10 cellular contexts compared by ENCODE assay signal in the genomic region with DNA sequence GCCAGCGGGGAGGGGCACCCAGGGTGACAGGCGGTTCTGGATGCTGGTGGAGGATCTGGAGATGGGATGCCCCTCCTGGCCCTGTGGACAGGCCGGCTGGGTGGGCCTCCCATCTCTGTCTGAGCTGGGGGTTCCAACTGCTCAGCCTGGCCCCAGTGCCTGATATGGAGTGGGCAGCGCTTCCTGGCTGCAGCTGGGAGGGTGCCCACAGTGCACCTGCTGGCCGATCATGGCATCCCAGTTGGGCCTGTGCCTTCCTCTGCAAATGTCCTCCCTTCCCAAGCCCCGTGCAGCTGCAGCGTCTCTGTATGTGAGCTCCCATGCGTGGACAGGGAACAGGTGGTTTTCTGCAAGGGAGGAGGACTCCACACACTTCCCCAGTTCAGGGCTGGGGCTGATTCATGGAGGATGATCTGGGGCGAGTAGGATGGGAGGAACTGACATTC. TPM values are rescaled to one million over a fixed set of nuclear protein-coding genes. Genes with fewer than 3 reads are reported as not detected.
DNase-seq lines count a peak whose midpoint lies in the region; ATAC-seq and TF ChIP-seq lines count a peak whose summit lies in the region.
"Had no signal": no experiment of that assay in that cellular context is flagged by ENCODE, and none has a peak within 500 bp of the region (broad histone marks: within the 10 kb centered on the region; RNA-seq: fewer than 3 reads in every experiment).

No MANE protein-coding gene starts in this region.

- H3K4me1 Mint-ChIP-seq in CD8-positive, alpha-beta memory T cell, result peaks cover 37 to 65% (median 55%) of the 10 kb centered on the region in 3 donors
- H3K4me1 Mint-ChIP-seq in HFFc6 (ENCODE audit: low read depth), result peaks cover 21% of the 10 kb centered on the region
- peaks cover 30% of the 10 kb centered on the region for H3K4me1 Mint-ChIP-seq in activated naive CD8-positive, alpha-beta T cell treated with anti-CD3 and anti-CD28 coated beads, Interleukin-2, amount 10 ng/mL, durations not matched to agents 7 days and 5 days
- H3K4me1 Mint-ChIP-seq in natural killer cell, result peaks cover 15 to 48% of the 10 kb centered on the region in 2 donors

- H3K27me3 ChIP-seq in CD8-positive, alpha-beta memory T cell (ENCODE audit: insufficient read depth, low read length, poor library complexity, severe bottlenecking), result no peaks in the 10 kb centered on the region

- POLR2A ChIA-PET in CD8-positive, alpha-beta memory T cell (lab: Charles Lee), result no interaction called here
- POLR2A ChIA-PET in activated naive CD8-positive, alpha-beta T cell treated with anti-CD3 and anti-CD28 coated beads, Interleukin-2, amount 10 ng/mL, durations not matched to agents 7 days and 5 days (lab: Charles Lee), result no interaction called here

- H3K4me1 ChIP-seq in CD8-positive, alpha-beta memory T cell (ENCODE audit: insufficient read depth, low read length), result peaks cover 52% of the 10 kb centered on the region

- CTCF ChIA-PET in CD8-positive, alpha-beta memory T cell (lab: Charles Lee), result no interaction called here

- H3K9me3 Mint-ChIP-seq in CD8-positive, alpha-beta memory T cell, result no peaks in the 10 kb centered on the region
- H3K9me3 Mint-ChIP-seq in HFFc6, result no peaks in the 10 kb centered on the region
- H3K9me3 Mint-ChIP-seq in activated naive CD8-positive, alpha-beta T cell treated with anti-CD3 and anti-CD28 coated beads, Interleukin-2, amount 10 ng/mL, durations not matched to agents 7 days and 5 days, result no peaks in the 10 kb centered on the region
- no peaks in the 10 kb centered on the region for H3K9me3 Mint-ChIP-seq in natural killer cell

- H3K27ac Mint-ChIP-seq in CD8-positive, alpha-beta memory T cell, result peak overlapping the region in 6 of 8 donors; percentile 29 to 88 (median 46)
- H3K27ac Mint-ChIP-seq in HFFc6, result no peak overlapping the region
- H3K27ac Mint-ChIP-seq in activated naive CD8-positive, alpha-beta T cell treated with anti-CD3 and anti-CD28 coated beads, Interleukin-2, amount 10 ng/mL, durations not matched to agents 7 days and 5 days, result peak overlapping the region; percentile 45
- no peak overlapping the region for H3K27ac Mint-ChIP-seq in natural killer cell

- H3K9me3 ChIP-seq in CD8-positive, alpha-beta memory T cell (ENCODE audit: low read length), result no peaks in the 10 kb centered on the region

- H3K4me3 ChIP-seq in CD8-positive, alpha-beta memory T cell (ENCODE audit: low read length), result no peak overlapping the region

- no peak for TF ChIP-seq CTCF in HFFc6 (IDR thresholded peaks at IDR 0.05)
- no peak for TF ChIP-seq CTCF in natural killer cell (IDR thresholded peaks at IDR 0.05)

- intact Hi-C loops in natural killer cell (cut with micrococcal nuclease), result no loop called here

- no peaks in the 10 kb centered on the region for H3K36me3 ChIP-seq in CD8-positive, alpha-beta memory T cell (ENCODE audit: insufficient read depth, low read length)

- peaks cover 0 to 15% (median 0%) of the 10 kb centered on the region in 3 donors for H3K36me3 Mint-ChIP-seq in CD8-positive, alpha-beta memory T cell
- H3K36me3 Mint-ChIP-seq in HFFc6 (ENCODE audit: low read depth), result no peaks in the 10 kb centered on the region
- peaks cover 2% of the 10 kb centered on the region for H3K36me3 Mint-ChIP-seq in activated naive CD8-positive, alpha-beta T cell treated with anti-CD3 and anti-CD28 coated beads, Interleukin-2, amount 10 ng/mL, durations not matched to agents 7 days and 5 days
- H3K36me3 Mint-ChIP-seq in natural killer cell, result no peaks in the 10 kb centered on the region

- H3K27me3 Mint-ChIP-seq in CD8-positive, alpha-beta memory T cell, result no peaks in the 10 kb centered on the region
- peaks cover 5% of the 10 kb centered on the region for H3K27me3 Mint-ChIP-seq in HFFc6 (ENCODE audit: insufficient read depth)
- H3K27me3 Mint-ChIP-seq in activated naive CD8-positive, alpha-beta T cell treated with anti-CD3 and anti-CD28 coated beads, Interleukin-2, amount 10 ng/mL, durations not matched to agents 7 days and 5 days, result peaks cover 2% of the 10 kb centered on the region
- no peaks in the 10 kb centered on the region for H3K27me3 Mint-ChIP-seq in natural killer cell (ENCODE audit: low read depth in 2 of 2)

- peak overlapping the region; percentile 29 to 91 (median 70) for H3K4me3 Mint-ChIP-seq in CD8-positive, alpha-beta memory T cell
- peak overlapping the region; percentile 5; the same call in 1 of the 2 replicates for H3K4me3 Mint-ChIP-seq in HFFc6
- peak overlapping the region; percentile 86 for H3K4me3 Mint-ChIP-seq in activated naive CD8-positive, alpha-beta T cell treated with anti-CD3 and anti-CD28 coated beads, Interleukin-2, amount 10 ng/mL, durations not matched to agents 7 days and 5 days
- H3K4me3 Mint-ChIP-seq in natural killer cell, result peak overlapping the region; percentile 61

- no peak overlapping the region for H3K27ac ChIP-seq in CD8-positive, alpha-beta memory T cell (ENCODE audit: low read depth, low read length)

- ATAC-seq in activated naive CD8-positive, alpha-beta T cell treated with anti-CD3 and anti-CD28 coated beads, Interleukin-2, amount 10 ng/mL, durations not matched to agents 7 days and 5 days (ENCODE audit: low read depth), result no peak
- no peak for ATAC-seq in natural killer cell
- no peak for ATAC-seq in GM18519 (IDR thresholded peaks at IDR 0.05; ENCODE audit: low FRiP score, unreplicated experiment)
- ATAC-seq in activated CD4-positive, CD25-positive, alpha-beta regulatory T cell treated with anti-CD3 and anti-CD28 coated beads, Interleukin-2, amount 50 U/mL, for 24 hours, result no peak

- DNase-seq in CD8-positive, alpha-beta memory T cell, result no peak
- DNase-seq in HFFc6 (no peak), natural killer cell (no peak), NCI-H1436 treated with DMSO at 0.1 percent for 48 hours (lab: John Stamatoyannopoulos, UW) (no peak)
- no peak for DNase-seq in activated naive CD8-positive, alpha-beta T cell treated with anti-CD3 and anti-CD28 coated beads, Interleukin-2, amount 10 ng/mL, durations not matched to agents 7 days and 5 days
- DNase-seq in activated effector memory CD4-positive, alpha-beta T cell treated with Interleukin-2 at 50 U/mL for 16 hours, result no peak
- DNase-seq: Kasumi-1 had no signal

RNA-seq across cellular contexts. Expression of a gene that starts 2.1 kb away (rescaled TPM):
- total RNA-seq in CD8-positive, alpha-beta memory T cell, result 100 to 1,000 TPM; 122 to 129 TPM
- polyA plus RNA-seq in CD8-positive, alpha-beta memory T cell, result 105 TPM
- total RNA-seq in HFFc6 (2021; fragmentation: NEBNext Ultra II Directional; extraction: Animal tissue kit (Norgen Biotek cat#: 25700)), result 100 to 1,000 TPM; 100 to 123 (median 107) TPM
- total RNA-seq in activated naive CD8-positive, alpha-beta T cell treated with anti-CD3 and anti-CD28 coated beads, Interleukin-2, amount 10 ng/mL, durations not matched to agents 7 days and 5 days, result 100 to 1,000 TPM; 183 to 193 TPM
- total RNA-seq in natural killer cell, result 10 to 100 TPM; 89.7 to 91.3 (median 89.9) TPM

RNA-seq across cellular contexts. Expression of a gene that starts 16.3 kb away (rescaled TPM):
- total RNA-seq in CD8-positive, alpha-beta memory T cell, result not detected
- 0.22 TPM for polyA plus RNA-seq in CD8-positive, alpha-beta memory T cell
- under 1 TPM in 2 of 6 experiments, not detected in 4; 0.05 to 0.12 TPM for total RNA-seq in HFFc6 (2021; fragmentation: NEBNext Ultra II Directional; extraction: Animal tissue kit (Norgen Biotek cat#: 25700))
- total RNA-seq in activated naive CD8-positive, alpha-beta T cell treated with anti-CD3 and anti-CD28 coated beads, Interleukin-2, amount 10 ng/mL, durations not matched to agents 7 days and 5 days, result not detected
- not detected for total RNA-seq in natural killer cell
- total RNA-seq: H1 had no signal

RNA-seq across cellular contexts. Expression of a gene that starts 37.2 kb away (rescaled TPM):
- 10 to 100 TPM; 17.6 to 19.2 TPM for total RNA-seq in CD8-positive, alpha-beta memory T cell
- polyA plus RNA-seq in CD8-positive, alpha-beta memory T cell, result 36.4 TPM
- total RNA-seq in HFFc6 (2021; fragmentation: NEBNext Ultra II Directional; extraction: Animal tissue kit (Norgen Biotek cat#: 25700)), result 10 to 100 TPM in 3 of 6 experiments, 1 to 10 TPM in 3; 7.5 to 13.0 (median 9.7) TPM
- 10 to 100 TPM; 23.7 TPM for total RNA-seq in activated naive CD8-positive, alpha-beta T cell treated with anti-CD3 and anti-CD28 coated beads, Interleukin-2, amount 10 ng/mL, durations not matched to agents 7 days and 5 days
- total RNA-seq in natural killer cell, result 10 to 100 TPM; 43.6 to 47.4 (median 46.7) TPM

RNA-seq across cellular contexts. Expression of a gene that starts 40.3 kb away (rescaled TPM):
- not detected for total RNA-seq in CD8-positive, alpha-beta memory T cell
- not detected for polyA plus RNA-seq in CD8-positive, alpha-beta memory T cell
- total RNA-seq in HFFc6 (2021; fragmentation: NEBNext Ultra II Directional; extraction: Animal tissue kit (Norgen Biotek cat#: 25700)), result not detected
- not detected for total RNA-seq in activated naive CD8-positive, alpha-beta T cell treated with anti-CD3 and anti-CD28 coated beads, Interleukin-2, amount 10 ng/mL, durations not matched to agents 7 days and 5 days
- total RNA-seq in natural killer cell, result not detected
- total RNA-seq: H1 had no signal

RNA-seq across cellular contexts. Expression of a gene that starts 51.4 kb away (rescaled TPM):
- 1 to 10 TPM; 1.9 to 2.6 TPM for total RNA-seq in CD8-positive, alpha-beta memory T cell
- 2.4 TPM for polyA plus RNA-seq in CD8-positive, alpha-beta memory T cell
- under 1 TPM in 4 of 6 experiments, not detected in 2; 0.09 to 0.31 (median 0.20) TPM for total RNA-seq in HFFc6 (2021; fragmentation: NEBNext Ultra II Directional; extraction: Animal tissue kit (Norgen Biotek cat#: 25700))
- total RNA-seq in activated naive CD8-positive, alpha-beta T cell treated with anti-CD3 and anti-CD28 coated beads, Interleukin-2, amount 10 ng/mL, durations not matched to agents 7 days and 5 days, result 10 to 100 TPM; 29.6 to 31.1 TPM
- 10 to 100 TPM; 21.7 to 70.5 (median 25.2) TPM for total RNA-seq in natural killer cell

Comparison
In these comparisons a context has a peak if more than half of its experiments do, and no peak if none do; other contexts are left out.
1. H3K27ac Mint-ChIP-seq: peak in CD8-positive, alpha-beta memory T cell (6 of 8) and activated naive CD8-positive, alpha-beta T cell treated with anti-CD3 and anti-CD28 coated beads, Interleukin-2, amount 10 ng/mL, durations not matched to agents 7 days and 5 days (single experiment); none in HFFc6 (single experiment) and natural killer cell (0 of 2).
2. H3K4me3 Mint-ChIP-seq: peak in every context shown above with its lines; median percentile 86 in activated naive CD8-positive, alpha-beta T cell treated with anti-CD3 and anti-CD28 coated beads, Interleukin-2, amount 10 ng/mL, durations not matched to agents 7 days and 5 days; 70 in CD8-positive, alpha-beta memory T cell; 61 in natural killer cell; 5 in HFFc6.